32 cellular contexts compared by ENCODE assay signal in the genomic region with DNA sequence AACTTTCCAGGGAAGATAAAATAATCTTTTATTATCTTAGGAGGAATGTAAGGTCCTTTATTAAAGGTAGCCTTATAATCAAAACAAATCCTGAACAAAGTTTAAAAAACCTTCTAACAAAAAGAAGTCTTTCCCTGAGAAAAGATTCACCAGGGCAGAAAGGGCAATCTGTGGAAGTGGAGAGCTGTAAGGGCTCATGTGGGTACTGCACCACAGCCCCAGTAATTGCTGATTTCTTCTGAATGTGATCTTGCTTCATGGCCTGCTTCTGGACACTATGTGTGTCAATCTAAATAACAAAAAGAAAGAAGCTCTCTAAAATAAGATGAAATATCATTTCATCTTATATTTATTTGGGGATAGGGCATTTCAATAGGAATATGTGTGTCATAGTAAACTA.
DNase-seq lines count a peak whose midpoint lies in the region; ATAC-seq and TF ChIP-seq lines count a peak whose summit lies in the region.
"Had no signal": no experiment of that assay in that cellular context is flagged by ENCODE, and none has a peak within 500 bp of the region (broad histone marks: within the 10 kb centered on the region; RNA-seq: fewer than 3 reads in every experiment).

No MANE protein-coding gene starts in this region.

- H3K36me3 ChIP-seq in PC-9 (ENCODE audit: low read depth), result no peaks in the 10 kb centered on the region
- H3K36me3 ChIP-seq in osteoblast (ENCODE audit: insufficient read depth, low read length), result no peaks in the 10 kb centered on the region
- H3K36me3 ChIP-seq: BLaER1, lower lobe of right lung, right lobe of liver, SJSA1, suprapubic skin had no signal

- H3K36me3 Mint-ChIP-seq in HFFc6 (ENCODE audit: low read depth), result peaks cover 12% of the 10 kb centered on the region; the same call in 1 of the 2 replicates
- H3K36me3 Mint-ChIP-seq: activated CD4-positive, alpha-beta memory T cell treated with anti-CD3 and anti-CD28 coated beads for 36 hours; activated naive CD4-positive, alpha-beta T cell treated with anti-CD3 and anti-CD28 coated beads, Interleukin-2, amount 50 U/mL, for 24 hours; stimulated activated memory B cell treated with anti-CD40 and anti-IgM and Interleukin-4, amounts not matched to agents 10 μg/mL and 1 μg/mL and 100 μg/mL, for 72 hours had no signal

- H3F3A ChIP-seq in PC-9 (ENCODE audit: insufficient read depth, low read depth), result no peaks in the 10 kb centered on the region

- no TSS peak for BruUV-seq in PC-9 (replicated peaks; lab: Mats Ljungman, UMichigan)

- H4K20me1 ChIP-seq in PC-9 (ENCODE audit: insufficient read depth), result no peaks in the 10 kb centered on the region
- H4K20me1 ChIP-seq in osteoblast (ENCODE audit: insufficient read depth, low read length), result no peaks in the 10 kb centered on the region
- H4K20me1 ChIP-seq: BLaER1 had no signal

- H3K9me3 ChIP-seq in PC-9 (ENCODE audit: insufficient read depth, low read depth) (peaks cover 6% of the 10 kb centered on the region; the same call in 1 of the 2 replicates), osteoblast (ENCODE audit: low read depth, low read length) (peaks cover 2% of the 10 kb centered on the region)
- H3K9me3 ChIP-seq: BLaER1, right lobe of liver had no signal

- intact Hi-C loops in PC-9 (cut with micrococcal nuclease; ENCODE audit: unreplicated experiment), result loop anchor here (1.0 kb wide), 1 partner anchor 8 kb away; no protein-coding TSS in a partner anchor

- H3K79me2 ChIP-seq in PC-9 (ENCODE audit: low read depth) (no peaks in the 10 kb centered on the region), osteoblast (ENCODE audit: insufficient read depth, low read length) (no peaks in the 10 kb centered on the region)

- no peaks in the 10 kb centered on the region for H3K27me3 Mint-ChIP-seq in HFFc6 (ENCODE audit: insufficient read depth)
- H3K27me3 Mint-ChIP-seq: activated CD4-positive, alpha-beta memory T cell treated with anti-CD3 and anti-CD28 coated beads for 36 hours; activated naive CD4-positive, alpha-beta T cell treated with anti-CD3 and anti-CD28 coated beads, Interleukin-2, amount 50 U/mL, for 24 hours; activated T-helper 17 cell treated with anti-CD3 and anti-CD28 coated beads, Interleukin-2, amount 50 U/mL, for 72 hours; stimulated activated memory B cell treated with anti-CD40 and anti-IgM and Interleukin-4, amounts not matched to agents 10 μg/mL and 1 μg/mL and 100 μg/mL, for 72 hours had no signal

- H2AFZ ChIP-seq in PC-9 (peak overlapping the region; percentile 66), osteoblast (ENCODE audit: low read length) (no peak overlapping the region)

- peak overlapping the region; percentile 86 for H3K4me3 Mint-ChIP-seq in HFFc6
- H3K4me3 Mint-ChIP-seq: activated CD4-positive, alpha-beta memory T cell treated with anti-CD3 and anti-CD28 coated beads for 36 hours; activated naive CD4-positive, alpha-beta T cell treated with anti-CD3 and anti-CD28 coated beads, Interleukin-2, amount 50 U/mL, for 24 hours; activated T-helper 17 cell treated with anti-CD3 and anti-CD28 coated beads, Interleukin-2, amount 50 U/mL, for 72 hours; nephron progenitor cell; stimulated activated memory B cell treated with anti-CD40 and anti-IgM and Interleukin-4, amounts not matched to agents 10 μg/mL and 1 μg/mL and 100 μg/mL, for 72 hours; T-helper 1 cell treated with Interleukin-12 subunit alpha and Interleukin-12 subunit beta and Interleukin-4 antibody, amounts not matched to agents 30 μg/mL and 1 μg/mL, for 36 hours had no signal

- TF ChIP-seq CTCF in HFFc6 (IDR thresholded peaks at IDR 0.05), result no peak
- TF ChIP-seq CTCF in PC-9 (conservative IDR thresholded peaks at IDR 0.05), result no peak
- TF ChIP-seq CTCF in RWPE1 (conservative IDR thresholded peaks at IDR 0.05; ENCODE audit: low read depth), result no peak
- TF ChIP-seq CTCF in osteoblast (IDR thresholded peaks at IDR 0.05; ENCODE audit: extremely low read depth, low read depth, low read length), result no peak

- peaks cover 20% of the 10 kb centered on the region for H3K4me1 Mint-ChIP-seq in HFFc6 (ENCODE audit: low read depth)
- H3K4me1 Mint-ChIP-seq: activated naive CD4-positive, alpha-beta T cell treated with anti-CD3 and anti-CD28 coated beads, Interleukin-2, amount 50 U/mL, for 24 hours; activated T-helper 17 cell treated with anti-CD3 and anti-CD28 coated beads, Interleukin-2, amount 50 U/mL, for 72 hours; nephron progenitor cell; stimulated activated memory B cell treated with anti-CD40 and anti-IgM and Interleukin-4, amounts not matched to agents 10 μg/mL and 1 μg/mL and 100 μg/mL, for 72 hours had no signal

- CTCF ChIA-PET in PC-9 (lab: Charles Lee) (interaction anchor here (0.9 kb wide), 1 partner anchor 1547 kb away, joined by 3 read pairs; no protein-coding TSS in a partner anchor), RWPE1 (lab: Yijun Ruan, JAX) (no interaction called here)

- H3K9me2 ChIP-seq in PC-9 (ENCODE audit: insufficient read depth), result no peaks in the 10 kb centered on the region

- ATAC-seq in stimulated activated naive CD8-positive, alpha-beta T cell treated with anti-CD3 and anti-CD28 coated beads, Interleukin-15, Interleukin-2, amounts not matched to agents 100 U/mL and 50 U/mL, for 24 hours, result no peak
- no peak for ATAC-seq in HG02885 (IDR thresholded peaks at IDR 0.05; ENCODE audit: poor library complexity, unreplicated experiment)
- ATAC-seq: activated T-helper 17 cell treated with anti-CD3 and anti-CD28 coated beads, Interleukin-2, amount 50 U/mL, for 72 hours; lower lobe of right lung; right lobe of liver; stimulated activated memory B cell treated with anti-CD40 and anti-IgM and Interleukin-4, amounts not matched to agents 10 μg/mL and 1 μg/mL and 100 μg/mL, for 72 hours had no signal

- peak; percentile 14 for DNase-seq in AG20443 (ENCODE audit: low spot score)
- DNase-seq in HFFc6, result no peak
- DNase-seq in PC-9, result no peak
- DNase-seq in iPS-NIHi11 (ENCODE audit: low spot score), result peak; percentile 4
- DNase-seq in stimulated activated naive CD8-positive, alpha-beta T cell treated with anti-CD3 and anti-CD28 coated beads, Interleukin-15, Interleukin-2, amounts not matched to agents 100 U/mL and 50 U/mL, for 24 hours, result no peak
- no peak for DNase-seq in RWPE1 (ENCODE audit: low spot score)
- no peak for DNase-seq in osteoblast (ENCODE audit: insufficient read length, low spot score, missing footprints)
- DNase-seq: activated CD4-positive, alpha-beta memory T cell treated with anti-CD3 and anti-CD28 coated beads for 36 hours; activated CD4-positive, CD25-positive, alpha-beta regulatory T cell treated with anti-CD3 and anti-CD28 coated beads, Interleukin-2, amount 50 U/mL, for 72 hours; activated CD8-positive, alpha-beta memory T cell treated with anti-CD3 and anti-CD28 coated beads, Interleukin-2, amount 50 U/mL, for 48 hours; anterior cingulate cortex; effector CD4-positive, alpha-beta T cell; glutamatergic neuron; GOT3; KG1; kidney glomerular epithelial cell; lower lobe of right lung; NCI-H1105 treated with DMSO at 0.1 percent for 48 hours; NCI-H2081; NCI-H446 treated with DMSO at 0.1 percent for 48 hours; nephron progenitor cell; posterior cingulate gyrus; right lobe of liver; stimulated activated CD4-positive, alpha-beta T cell treated with anti-CD3 and anti-CD28 coated beads, Interleukin-4, amount 100 ng/mL, for 4 hours had no signal

- H3K9me3 Mint-ChIP-seq in HFFc6, result peaks cover 12% of the 10 kb centered on the region

- H3K4me3 ChIP-seq in PC-9 (no peak overlapping the region), osteoblast (ENCODE audit: insufficient read depth, low read length) (no peak overlapping the region)
- H3K4me3 ChIP-seq: BLaER1, lower lobe of right lung, right lobe of liver, SJSA1, suprapubic skin had no signal

- H3K27ac ChIP-seq in PC-9 (no peak overlapping the region), RWPE1 (no peak overlapping the region), osteoblast (ENCODE audit: low read depth, low read length) (no peak overlapping the region)
- H3K27ac ChIP-seq: BLaER1, lower lobe of right lung, right lobe of liver, SJSA1, suprapubic skin had no signal

- H3K4me1 ChIP-seq in PC-9 (replicated peaks; ENCODE audit: insufficient read depth), result no peaks in the 10 kb centered on the region
- H3K4me1 ChIP-seq in osteoblast (ENCODE audit: insufficient read depth, low read length), result no peaks in the 10 kb centered on the region
- H3K4me1 ChIP-seq: BLaER1, lower lobe of right lung, right lobe of liver, SJSA1, suprapubic skin had no signal

- POLR2A ChIA-PET in PC-9 (lab: Charles Lee; ENCODE audit: unreplicated experiment), result no interaction called here
- POLR2A ChIA-PET in RWPE1 (lab: Yijun Ruan, JAX; ENCODE audit: low non-redundant PET), result no interaction called here

- H3K27ac Mint-ChIP-seq in HFFc6, result peak overlapping the region; percentile 44; the same call in 1 of the 2 replicates
- H3K27ac Mint-ChIP-seq: activated CD4-positive, alpha-beta memory T cell treated with anti-CD3 and anti-CD28 coated beads for 36 hours; activated naive CD4-positive, alpha-beta T cell treated with anti-CD3 and anti-CD28 coated beads, Interleukin-2, amount 50 U/mL, for 24 hours; activated T-helper 17 cell treated with anti-CD3 and anti-CD28 coated beads, Interleukin-2, amount 50 U/mL, for 72 hours; nephron progenitor cell; stimulated activated memory B cell treated with anti-CD40 and anti-IgM and Interleukin-4, amounts not matched to agents 10 μg/mL and 1 μg/mL and 100 μg/mL, for 72 hours; T-helper 1 cell treated with Interleukin-12 subunit alpha and Interleukin-12 subunit beta and Interleukin-4 antibody, amounts not matched to agents 30 μg/mL and 1 μg/mL, for 36 hours had no signal

- H3K4me2 ChIP-seq in PC-9 (no peak overlapping the region), osteoblast (ENCODE audit: insufficient read depth, low read length) (no peak overlapping the region)
- H3K4me2 ChIP-seq: BLaER1 had no signal

- no peaks in the 10 kb centered on the region for H3K27me3 ChIP-seq in PC-9 (ENCODE audit: insufficient read depth, low read depth)
- H3K27me3 ChIP-seq in osteoblast (ENCODE audit: insufficient read depth, low read length), result no peaks in the 10 kb centered on the region
- H3K27me3 ChIP-seq: BLaER1, right lobe of liver, SJSA1, suprapubic skin had no signal

Comparison
In these comparisons a context has a peak if more than half of its experiments do, and no peak if none do; other contexts are left out.
1. DNase-seq: peak in AG20443 (single experiment) and iPS-NIHi11 (single experiment); none in HFFc6 (single experiment), PC-9 (0 of 2), stimulated activated naive CD8-positive, alpha-beta T cell treated with anti-CD3 and anti-CD28 coated beads, Interleukin-15, Interleukin-2, amounts not matched to agents 100 U/mL and 50 U/mL, for 24 hours (single experiment), RWPE1 (single experiment) and osteoblast (single experiment).